In the genomic region with DNA sequence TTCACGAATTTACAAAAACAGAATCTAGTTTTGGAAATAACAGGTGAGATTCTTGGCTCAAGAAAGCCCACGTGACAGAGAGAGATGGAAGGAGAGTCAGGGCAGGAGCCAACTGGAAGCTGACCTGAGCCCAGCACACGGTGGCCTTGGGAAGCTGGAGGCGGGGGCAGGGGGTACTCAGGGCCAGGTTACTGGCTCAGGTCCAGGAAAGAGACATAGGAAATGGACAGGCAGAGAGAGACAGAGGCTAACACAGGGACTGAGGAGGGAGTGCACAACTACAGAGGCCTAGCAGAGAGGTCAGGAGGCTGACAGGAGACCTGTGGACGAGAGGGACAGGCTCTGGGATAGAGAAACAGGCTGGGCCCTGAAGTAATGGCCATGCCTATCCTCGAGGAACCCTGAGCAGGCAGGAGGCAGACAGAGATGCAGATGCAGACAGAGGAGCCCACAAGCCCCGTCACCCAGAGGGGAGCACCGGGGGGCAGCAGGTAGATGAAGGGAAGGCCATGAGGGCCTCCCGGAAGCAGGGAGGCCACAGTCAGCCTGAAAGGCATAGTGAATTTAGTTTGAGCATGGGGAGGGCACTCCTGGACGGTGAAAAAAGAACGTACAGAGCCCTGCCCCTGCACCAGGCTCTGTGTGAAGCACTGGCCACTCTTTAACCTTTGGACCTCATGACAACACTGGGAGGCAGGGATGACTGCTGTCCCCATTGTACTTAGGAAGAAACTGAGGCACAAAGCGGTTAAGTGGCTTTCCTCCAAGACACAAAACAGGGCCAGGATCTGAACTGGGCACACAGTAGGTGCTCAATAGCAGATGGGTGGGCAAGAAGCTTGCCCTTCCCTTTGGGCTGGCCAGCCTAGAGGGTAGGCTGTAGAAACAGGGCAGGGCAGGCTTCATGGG, we compare ENCODE assay signal across 20 cellular contexts.
"Had no signal": no experiment of that assay in that cellular context is flagged by ENCODE, and none has a peak within 500 bp of the region (broad histone marks: within the 10 kb centered on the region; RNA-seq: fewer than 3 reads in every experiment).

No MANE protein-coding gene starts in this region.

- H3K27ac ChIP-seq: foreskin keratinocyte, lower lobe of right lung, prostate gland, thoracic aorta, upper lobe of left lung, WERI-Rb-1 had no signal

- H3K9me3 ChIP-seq: lower lobe of right lung, prostate gland, thoracic aorta, upper lobe of left lung had no signal

- ATAC-seq: activated CD8-positive, alpha-beta memory T cell treated with anti-CD3 and anti-CD28 coated beads, Interleukin-2, amount 10 ng/mL, durations not matched to agents 7 days and 5 days; activated CD8-positive, alpha-beta T cell treated with anti-CD3 and anti-CD28 coated beads for 36 hours; foreskin keratinocyte; lower lobe of right lung; T-cell had no signal

- H3K4me1 ChIP-seq: lower lobe of right lung had no signal

- H3K36me3 ChIP-seq: lower lobe of right lung, prostate gland, thoracic aorta, upper lobe of left lung, WERI-Rb-1 had no signal

- H3K27me3 ChIP-seq: foreskin keratinocyte, upper lobe of left lung had no signal

- H3K4me3 ChIP-seq: lower lobe of right lung, prostate gland, thoracic aorta, upper lobe of left lung had no signal

- DNase-seq: activated CD4-positive, alpha-beta T cell treated with anti-CD3 and anti-CD28 coated beads, Interleukin-2, amount 10 ng/mL, durations not matched to agents 7 days and 5 days; activated CD4-positive, CD25-positive, alpha-beta regulatory T cell treated with anti-CD3 and anti-CD28 coated beads, Interleukin-2, amount 50 U/mL, for 72 hours; activated CD8-positive, alpha-beta memory T cell treated with anti-CD3 and anti-CD28 coated beads, Interleukin-2, amount 10 ng/mL, durations not matched to agents 7 days and 5 days; activated CD8-positive, alpha-beta T cell treated with anti-CD3 and anti-CD28 coated beads for 36 hours; activated effector memory CD4-positive, alpha-beta T cell treated with anti-CD3 and anti-CD28 coated beads, Interleukin-2, amount 50 U/mL, for 16 hours; activated naive CD4-positive, alpha-beta T cell treated with anti-CD3 and anti-CD28 coated beads, Interleukin-2, amount 10 ng/mL, durations not matched to agents 7 days and 5 days; activated T-cell treated with anti-CD3 and anti-CD28 coated beads for 4 hours; dermis blood vessel endothelial cell; effector CD8-positive, alpha-beta T cell; foreskin keratinocyte; hippocampal formation; naive B cell; stimulated activated CD4-positive, alpha-beta T cell treated with anti-CD3 and anti-CD28 coated beads, Interleukin-4, amount 100 ng/mL, for 24 hours; stimulated activated naive CD4-positive, alpha-beta T cell treated with Interleukin-2 at 50 U/mL for 16 hours; T-cell; upper lobe of left lung had no signal
